8 cellular contexts compared by ENCODE assay signal in the genomic region with DNA sequence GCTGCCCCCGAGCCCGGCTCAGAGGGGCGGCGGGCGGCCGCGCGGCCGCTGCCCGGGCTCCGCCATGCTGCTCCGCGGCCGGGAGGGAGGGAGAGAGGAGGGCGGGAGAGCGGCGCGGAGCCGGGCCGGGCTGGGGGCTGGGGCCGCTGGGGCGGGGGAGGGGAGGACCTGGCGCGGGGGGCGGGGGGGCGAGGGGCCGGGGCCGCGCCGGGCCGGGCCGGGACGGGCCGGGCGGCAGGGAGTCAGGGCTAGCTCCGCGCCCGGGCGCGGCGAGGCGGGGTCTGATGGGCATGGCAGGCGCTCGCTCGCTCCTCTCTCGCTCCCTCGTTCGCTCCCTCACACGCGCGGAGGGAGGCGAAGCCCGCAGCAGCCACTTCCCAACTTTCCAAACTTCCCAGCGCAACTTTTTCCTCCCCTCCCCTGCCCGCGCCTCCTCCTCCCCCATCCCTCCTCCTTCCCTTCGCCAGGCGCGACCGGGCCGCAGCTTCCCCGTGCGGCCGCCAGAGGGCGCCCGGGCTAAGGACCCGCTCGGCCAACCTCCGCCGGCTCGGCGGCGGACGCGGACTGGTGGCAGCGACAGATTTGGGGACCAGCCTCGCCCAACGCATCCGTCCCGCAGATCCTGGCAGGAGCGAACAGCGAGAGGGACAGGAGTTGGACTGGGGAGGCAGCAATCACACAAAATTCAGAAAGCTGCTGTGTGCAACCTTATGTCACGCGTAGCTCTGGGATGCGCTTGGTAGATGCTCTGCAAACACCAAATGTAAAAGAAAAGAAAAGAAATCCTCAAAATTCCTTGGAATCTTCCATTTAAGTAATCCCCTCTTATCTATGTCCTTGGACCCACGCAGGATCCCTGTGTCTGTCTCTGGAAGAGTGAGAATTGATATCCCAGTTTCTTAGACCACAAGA. TPM values are rescaled to one million over a fixed set of nuclear protein-coding genes. Genes with fewer than 3 reads are reported as not detected.
A peak's percentile ranks its signal among the peaks of the same experiment; 100 is the strongest.
DNase-seq lines count a peak whose midpoint lies in the region; ATAC-seq and TF ChIP-seq lines count a peak whose summit lies in the region.

Gene TRABD2B (minus strand): TSS at position 97 of the 912 bp plus-strand sequence.

- no peaks in the 10 kb centered on the region for H3K36me3 ChIP-seq in Peyer's patch

- ATAC-seq in GM19043 (IDR thresholded peaks at IDR 0.05; ENCODE audit: low read depth, unreplicated experiment) (peak; percentile 96), HG03354 (IDR thresholded peaks at IDR 0.05; ENCODE audit: poor library complexity, severe bottlenecking, unreplicated experiment) (peak; percentile 89), foreskin keratinocyte (peak; percentile 75)
- ATAC-seq in stimulated activated naive CD8-positive, alpha-beta T cell treated with anti-CD3 and anti-CD28 coated beads, Interleukin-15, amount 100 ng/mL, for 72 hours, result peak; percentile 69

- H3K27ac ChIP-seq in Peyer's patch (peak within 1 kb of the TSS; percentile 46 to 86 (median 62)), foreskin keratinocyte (no peak within 1 kb of the TSS)

- no peaks in the 10 kb centered on the region for H3K36me3 Mint-ChIP-seq in neural crest cell (ENCODE audit: low read depth)

- H3K27me3 ChIP-seq in Peyer's patch, result peaks cover 0 to 8% of the 10 kb centered on the region in 2 donors
- H3K27me3 ChIP-seq in foreskin keratinocyte, result peaks cover 17% of the 10 kb centered on the region

- peak within 1 kb of the TSS; percentile 33 to 79 (median 58) for H3K4me3 ChIP-seq in Peyer's patch

- peaks cover 22% of the 10 kb centered on the region for H3K4me1 Mint-ChIP-seq in neural crest cell
- H3K4me1 Mint-ChIP-seq in stimulated activated naive CD8-positive, alpha-beta T cell treated with anti-CD3 and anti-CD28 coated beads, Interleukin-15, amount 100 ng/mL, for 72 hours, result peaks cover 15% of the 10 kb centered on the region

- peak; percentile 95 for DNase-seq in AG20443 (ENCODE audit: low spot score)
- peak; percentile 40 to 85 (median 85) for DNase-seq in Peyer's patch
- DNase-seq in activated effector memory CD4-positive, alpha-beta T cell treated with Interleukin-2 at 50 U/mL for 16 hours, result peak; percentile 39
- DNase-seq in foreskin keratinocyte, result peak; percentile 47 to 68
- peak; percentile 88 for DNase-seq in neural crest cell (ENCODE audit: low read depth, low spot score)
- DNase-seq in stimulated activated naive CD8-positive, alpha-beta T cell treated with anti-CD3 and anti-CD28 coated beads, Interleukin-15, amount 100 ng/mL, for 72 hours, result peak; percentile 67 to 74

- peaks cover 77% of the 10 kb centered on the region for H3K27me3 Mint-ChIP-seq in neural crest cell (ENCODE audit: low read depth)
- peaks cover 66% of the 10 kb centered on the region for H3K27me3 Mint-ChIP-seq in stimulated activated naive CD8-positive, alpha-beta T cell treated with anti-CD3 and anti-CD28 coated beads, Interleukin-15, amount 100 ng/mL, for 72 hours

- TF ChIP-seq POLR2A in Peyer's patch (IDR thresholded peaks at IDR 0.05), result no peak

- H3K9me3 ChIP-seq in Peyer's patch, result no peaks in the 10 kb centered on the region

- no peaks in the 10 kb centered on the region for H3K9me3 Mint-ChIP-seq in neural crest cell
- no peaks in the 10 kb centered on the region for H3K9me3 Mint-ChIP-seq in stimulated activated naive CD8-positive, alpha-beta T cell treated with anti-CD3 and anti-CD28 coated beads, Interleukin-15, amount 100 ng/mL, for 72 hours

- H3K4me1 ChIP-seq in Peyer's patch (peaks cover 0 to 9% (median 5%) of the 10 kb centered on the region in 4 donors), foreskin keratinocyte (no peaks in the 10 kb centered on the region)

- peak; percentile 65 to 93 (median 86) for TF ChIP-seq CTCF in Peyer's patch (IDR thresholded peaks at IDR 0.05)
- peak; percentile 96 for TF ChIP-seq CTCF in foreskin keratinocyte (conservative IDR thresholded peaks at IDR 0.05)
- TF ChIP-seq CTCF in neural crest cell (conservative IDR thresholded peaks at IDR 0.05), result peak; percentile 96

- no peak within 1 kb of the TSS for H3K27ac Mint-ChIP-seq in neural crest cell (ENCODE audit: unreplicated experiment)
- peak within 1 kb of the TSS in 1 of 2 donors; percentile 92 for H3K27ac Mint-ChIP-seq in stimulated activated naive CD8-positive, alpha-beta T cell treated with anti-CD3 and anti-CD28 coated beads, Interleukin-15, amount 100 ng/mL, for 72 hours

- peak within 1 kb of the TSS; percentile 86 for H3K4me3 Mint-ChIP-seq in neural crest cell
- H3K4me3 Mint-ChIP-seq in stimulated activated naive CD8-positive, alpha-beta T cell treated with anti-CD3 and anti-CD28 coated beads, Interleukin-15, amount 100 ng/mL, for 72 hours, result peak within 1 kb of the TSS; percentile 72 to 75

RNA-seq across cellular contexts. Expression of gene TRABD2B, which starts in this region (rescaled TPM):
- total RNA-seq in Peyer's patch, result 1 to 10 TPM in 1 of 4 donors, under 1 TPM in 3; 0.35 to 2.5 (median 0.88) TPM
- 0.25 and 0.41 TPM in 2 replicates for total RNA-seq in foreskin keratinocyte
- polyA plus RNA-seq in foreskin keratinocyte, result 0.33 and 0.53 TPM in 2 replicates
- total RNA-seq in neural crest cell, result 0.41 and 0.49 TPM in 2 replicates

Comparison
In these comparisons a context has a peak if more than half of its experiments do, and no peak if none do; other contexts are left out.
1. Peak in DNase-seq and ATAC-seq in foreskin keratinocyte; RNA of the gene not detected or under 1 TPM.
2. Peak in DNase-seq in neural crest cell; RNA of the gene not detected or under 1 TPM.
3. DNase-seq: peak in every context shown above with its lines; median percentile 95 in AG20443; 88 in neural crest cell; 85 in Peyer's patch; 70 in stimulated activated naive CD8-positive, alpha-beta T cell treated with anti-CD3 and anti-CD28 coated beads, Interleukin-15, amount 100 ng/mL, for 72 hours; 58 in foreskin keratinocyte; 39 in activated effector memory CD4-positive, alpha-beta T cell treated with Interleukin-2 at 50 U/mL for 16 hours.